16 cellular contexts compared by ENCODE assay signal in genomic region chr16:80260906-80261311, GRCh38.
"Had no signal": no experiment of that assay in that cellular context is flagged by ENCODE, and none has a peak within 500 bp of the region (broad histone marks: within the 10 kb centered on the region; RNA-seq: fewer than 3 reads in every experiment).

No MANE protein-coding gene starts in this region.

- H3K27ac ChIP-seq: cardiac muscle cell, coronary artery, left ventricle myocardium inferior, right lobe of liver, SJCRH30, spleen had no signal

- H3K4me1 ChIP-seq: left ventricle myocardium inferior, SJCRH30, spleen had no signal

- H3K9me3 ChIP-seq: left ventricle myocardium inferior, right lobe of liver, SJCRH30, spleen had no signal

- DNase-seq: activated CD4-positive, alpha-beta memory T cell treated with anti-CD3 and anti-CD28 coated beads for 36 hours; activated CD4-positive, alpha-beta T cell treated with anti-CD3 and anti-CD28 coated beads for 1 hour; activated gamma-delta T cell treated with Interleukin-2 at 50 U/mL for 16 hours; activated naive CD8-positive, alpha-beta T cell treated with anti-CD3 and anti-CD28 coated beads for 36 hours; activated T-cell treated with anti-CD3 and anti-CD28 coated beads, Interleukin-2, amount 50 U/mL, for 72 hours; effector memory CD8-positive, alpha-beta T cell; left ventricle myocardium inferior; right lobe of liver; SJCRH30; spleen; stimulated activated CD4-positive, alpha-beta T cell treated with anti-CD3 and anti-CD28 coated beads, Interleukin-1b, Interleukin-23, amount 100 ng/mL, for 48 hours; SW 1271; trophoblast cell had no signal

- H3K4me3 ChIP-seq: cardiac muscle cell, coronary artery, left ventricle myocardium inferior, right lobe of liver, SJCRH30, spleen had no signal

- H3K36me3 ChIP-seq: cardiac muscle cell, left ventricle myocardium inferior, right lobe of liver, SJCRH30, spleen had no signal

- H3K27me3 ChIP-seq: right lobe of liver, SJCRH30 had no signal

- ATAC-seq: activated T-cell treated with anti-CD3 and anti-CD28 coated beads, Interleukin-2, amount 50 U/mL, for 72 hours; effector memory CD8-positive, alpha-beta T cell; stimulated activated memory B cell treated with anti-CD40 and anti-IgM and Interleukin-4, amounts not matched to agents 10 μg/mL and 1 μg/mL and 100 μg/mL, for 72 hours had no signal
